Comparison of ENCODE assay signal across 12 cellular contexts in the genomic region with DNA sequence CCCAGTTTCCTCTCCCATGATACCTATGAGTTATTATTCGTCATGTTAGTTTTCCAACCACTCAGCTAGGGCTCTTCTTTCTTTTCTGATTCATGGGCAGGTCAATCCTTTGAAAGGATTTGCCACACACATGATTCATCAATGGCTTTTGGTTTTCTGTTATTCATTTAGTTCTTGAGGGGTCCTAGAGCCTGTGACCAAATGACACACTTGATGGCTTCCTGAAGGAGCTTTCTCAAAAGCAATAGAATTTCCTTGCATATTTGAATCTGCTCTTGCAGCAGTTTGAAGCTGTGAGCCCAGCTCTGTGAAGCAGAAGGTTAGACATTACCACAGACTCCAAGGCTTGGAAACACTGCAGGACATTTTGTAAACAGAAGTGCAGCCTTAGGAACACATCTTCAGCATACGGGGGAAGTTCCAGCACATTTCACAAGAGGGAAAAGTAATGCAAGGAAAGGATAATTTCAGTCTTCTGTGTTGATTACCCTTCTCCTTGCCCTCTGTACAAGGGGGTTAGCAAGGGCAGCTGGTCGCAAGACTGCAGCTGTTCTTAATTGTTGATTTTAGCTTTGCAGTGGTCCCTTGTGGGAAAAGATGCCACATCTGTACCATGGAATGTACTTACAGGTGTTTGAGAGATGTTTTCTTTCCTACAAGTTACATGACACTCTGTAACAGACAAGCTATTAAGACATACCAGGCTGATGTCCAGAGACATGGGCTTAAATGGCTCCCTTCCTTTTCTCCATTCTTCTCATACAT.
DNase-seq lines count a peak whose midpoint lies in the region; ATAC-seq and TF ChIP-seq lines count a peak whose summit lies in the region.
"Had no signal": no experiment of that assay in that cellular context is flagged by ENCODE, and none has a peak within 500 bp of the region (broad histone marks: within the 10 kb centered on the region; RNA-seq: fewer than 3 reads in every experiment).

No MANE protein-coding gene starts in this region.

- H3K4me1 Mint-ChIP-seq in activated naive CD4-positive, alpha-beta T cell treated with anti-CD3 and anti-CD28 coated beads for 36 hours (ENCODE audit: low read depth): peaks cover 20% of the 10 kb centered on the region
- H3K4me1 Mint-ChIP-seq in type B pancreatic cell (ENCODE audit: unreplicated experiment): peaks cover 50% of the 10 kb centered on the region

- TF ChIP-seq CTCF in type B pancreatic cell (conservative IDR thresholded peaks at IDR 0.05): no peak

- no peak for DNase-seq in activated naive CD4-positive, alpha-beta T cell treated with anti-CD3 and anti-CD28 coated beads, Interleukin-2, amount 50 U/mL, for 72 hours (ENCODE audit: low spot score in 2 of 2)
- no peak for DNase-seq in activated naive CD4-positive, alpha-beta T cell treated with anti-CD3 and anti-CD28 coated beads for 36 hours
- peak; percentile 75 for DNase-seq in amniotic epithelial cell (ENCODE audit: low read depth)
- DNase-seq in left kidney (ENCODE audit: low read depth, low spot score): peak; percentile 25
- DNase-seq in type B pancreatic cell (ENCODE audit: extremely low spot score, unreplicated experiment): no peak
- DNase-seq in COLO829 (ENCODE audit: low spot score): no peak
- no peak for DNase-seq in NCI-H2081 treated with DMSO at 0.1 percent for 48 hours (lab: John Stamatoyannopoulos, UW)
- DNase-seq: activated CD4-positive, alpha-beta T cell treated with anti-CD3 and anti-CD28 coated beads, Interleukin-2, amount 50 U/mL, for 4 hours; DMS53; naive thymus-derived CD4-positive, alpha-beta T cell; NCI-H510A treated with DMSO at 0.1 percent for 48 hours had no signal

- no peak overlapping the region for H3K27ac Mint-ChIP-seq in activated naive CD4-positive, alpha-beta T cell treated with anti-CD3 and anti-CD28 coated beads, Interleukin-2, amount 50 U/mL, for 72 hours
- H3K27ac Mint-ChIP-seq in activated naive CD4-positive, alpha-beta T cell treated with anti-CD3 and anti-CD28 coated beads for 36 hours: no peak overlapping the region
- peak overlapping the region; percentile 52 for H3K27ac Mint-ChIP-seq in type B pancreatic cell
- H3K27ac Mint-ChIP-seq: naive thymus-derived CD4-positive, alpha-beta T cell had no signal

- H3K27me3 Mint-ChIP-seq in activated naive CD4-positive, alpha-beta T cell treated with anti-CD3 and anti-CD28 coated beads for 36 hours (ENCODE audit: low read depth): no peaks in the 10 kb centered on the region
- no peaks in the 10 kb centered on the region for H3K27me3 Mint-ChIP-seq in type B pancreatic cell

- no peaks in the 10 kb centered on the region for H3K9me3 Mint-ChIP-seq in activated naive CD4-positive, alpha-beta T cell treated with anti-CD3 and anti-CD28 coated beads, Interleukin-2, amount 50 U/mL, for 72 hours
- H3K9me3 Mint-ChIP-seq in activated naive CD4-positive, alpha-beta T cell treated with anti-CD3 and anti-CD28 coated beads for 36 hours: no peaks in the 10 kb centered on the region
- H3K9me3 Mint-ChIP-seq in type B pancreatic cell: no peaks in the 10 kb centered on the region

- peak; percentile 66 to 77 for ATAC-seq in activated naive CD4-positive, alpha-beta T cell treated with anti-CD3 and anti-CD28 coated beads, Interleukin-2, amount 50 U/mL, for 72 hours
- ATAC-seq in GM21381 (IDR thresholded peaks at IDR 0.05; ENCODE audit: unreplicated experiment): no peak
- ATAC-seq: naive thymus-derived CD4-positive, alpha-beta T cell had no signal

- no peak overlapping the region for H3K4me3 Mint-ChIP-seq in activated naive CD4-positive, alpha-beta T cell treated with anti-CD3 and anti-CD28 coated beads for 36 hours
- peak overlapping the region; percentile 16 for H3K4me3 Mint-ChIP-seq in type B pancreatic cell
- H3K4me3 Mint-ChIP-seq: naive thymus-derived CD4-positive, alpha-beta T cell had no signal

- CTCF ChIA-PET in activated naive CD4-positive, alpha-beta T cell treated with anti-CD3 and anti-CD28 coated beads for 36 hours (lab: Charles Lee): no interaction called here

- intact Hi-C loops in activated naive CD4-positive, alpha-beta T cell treated with anti-CD3 and anti-CD28 coated beads for 36 hours (cut with micrococcal nuclease): no loop called here

- no peaks in the 10 kb centered on the region for H3K36me3 Mint-ChIP-seq in activated naive CD4-positive, alpha-beta T cell treated with anti-CD3 and anti-CD28 coated beads, Interleukin-2, amount 50 U/mL, for 72 hours
- H3K36me3 Mint-ChIP-seq in activated naive CD4-positive, alpha-beta T cell treated with anti-CD3 and anti-CD28 coated beads for 36 hours (ENCODE audit: low read depth): no peaks in the 10 kb centered on the region
- H3K36me3 Mint-ChIP-seq in type B pancreatic cell: no peaks in the 10 kb centered on the region
- H3K36me3 Mint-ChIP-seq: naive thymus-derived CD4-positive, alpha-beta T cell had no signal

Comparison
In these comparisons a context has a peak if more than half of its experiments do, and no peak if none do; other contexts are left out.
1. DNase-seq: peak in amniotic epithelial cell (single experiment) and left kidney (single experiment); none in activated naive CD4-positive, alpha-beta T cell treated with anti-CD3 and anti-CD28 coated beads, Interleukin-2, amount 50 U/mL, for 72 hours (0 of 2), activated naive CD4-positive, alpha-beta T cell treated with anti-CD3 and anti-CD28 coated beads for 36 hours (single experiment), type B pancreatic cell (single experiment), COLO829 (single experiment) and NCI-H2081 treated with DMSO at 0.1 percent for 48 hours (single experiment).